ENCODE assay signal across 8 cellular contexts in genomic region chr9:107487521-107488399, GRCh38. TPM values are rescaled to one million over a fixed set of nuclear protein-coding genes. Genes with fewer than 3 reads are reported as not detected.
DNase-seq lines count a peak whose midpoint lies in the region; ATAC-seq, FAIRE-seq and TF ChIP-seq lines count a peak whose summit lies in the region.

No MANE protein-coding gene starts in this region.

- ATAC-seq in lung (ENCODE audit: insufficient read depth, low FRiP score) (peak; percentile 22), HG03280 (IDR thresholded peaks at IDR 0.05; ENCODE audit: unreplicated experiment) (no peak)

- peaks cover 0 to 4% of the 10 kb centered on the region in 2 donors for H3K9me3 ChIP-seq in lung (ENCODE audit: control insufficient read depth in 2 of 2, insufficient read depth in 1 of 2, low read length in 1 of 2)
- no peaks in the 10 kb centered on the region for H3K9me3 ChIP-seq in transverse colon

- H3K27ac Mint-ChIP-seq in dendritic cell treated with granulocyte-macrophage colony-stimulating factor and Interleukin-4, amounts not matched to agents 40 ng/mL and 50 ng/mL, for 4 days, result peak overlapping the region; percentile 99

- H3K4me3 Mint-ChIP-seq in dendritic cell treated with granulocyte-macrophage colony-stimulating factor and Interleukin-4, amounts not matched to agents 40 ng/mL and 50 ng/mL, for 4 days, result peak overlapping the region; percentile 98

- 4 to 8% methylated on average over 86 to 92 of the region's 92 CpGs for WGBS in lung, 2 donors
- WGBS in transverse colon (ENCODE audit: low coverage in 1 of 2), 2 donors, result 7% methylated on average over 70 of the region's 92 CpGs; no CpG with 5 or more reads in 1 of the 2 donors

- H3K4me3 ChIP-seq in lung, result peak overlapping the region; percentile 90
- H3K4me3 ChIP-seq in transverse colon, result peak overlapping the region; percentile 59 to 85 (median 80)

- peak overlapping the region; percentile 94 to 98 for H3K27ac ChIP-seq in lung (ENCODE audit: low read depth in 1 of 2, low read length in 1 of 2)
- peak overlapping the region; percentile 92 to 93 (median 92) for H3K27ac ChIP-seq in transverse colon

- peak; percentile 58 for TF ChIP-seq CTCF in D721Med (IDR thresholded peaks at IDR 0.05; ENCODE audit: insufficient read depth, missing control alignments)
- TF ChIP-seq CTCF in lung (IDR thresholded peaks at IDR 0.05; ENCODE audit: control extremely low read depth, extremely low read depth), result no peak
- peak; percentile 36 to 76 (median 54) for TF ChIP-seq CTCF in transverse colon (IDR thresholded peaks at IDR 0.05)

- H3K27me3 Mint-ChIP-seq in dendritic cell treated with granulocyte-macrophage colony-stimulating factor and Interleukin-4, amounts not matched to agents 40 ng/mL and 50 ng/mL, for 4 days, result peaks cover 18% of the 10 kb centered on the region

- H3K27me3 ChIP-seq in lung (ENCODE audit: control insufficient read depth, insufficient read depth) (no peaks in the 10 kb centered on the region), transverse colon (no peaks in the 10 kb centered on the region)

- H3K36me3 ChIP-seq in lung (ENCODE audit: control insufficient read depth in 2 of 2, insufficient read depth in 2 of 2, low read length in 2 of 2) (peaks cover 0 to 16% of the 10 kb centered on the region in 2 donors), transverse colon (peaks cover 0 to 19% (median 9%) of the 10 kb centered on the region in 4 donors)

- DNase-seq in D721Med (ENCODE audit: insufficient read length, low spot score) (no peak), NCI-H460 (ENCODE audit: extremely low read depth, low read depth) (peak; percentile 82), lung (ENCODE audit: low spot score) (peak; percentile 51), transverse colon (peak; percentile 73), NCI-H2081 treated with DMSO at 0.1 percent for 48 hours (lab: John Stamatoyannopoulos, UW) (no peak), NCI-H1092 (lab: John Stamatoyannopoulos, UW) (no peak)

- peaks cover 62% of the 10 kb centered on the region for H3K36me3 Mint-ChIP-seq in dendritic cell treated with granulocyte-macrophage colony-stimulating factor and Interleukin-4, amounts not matched to agents 40 ng/mL and 50 ng/mL, for 4 days (ENCODE audit: low read depth)

- intact Hi-C loops in dendritic cell treated with granulocyte-macrophage colony-stimulating factor and Interleukin-4, amounts not matched to agents 40 ng/mL and 50 ng/mL, for 4 days (cut with micrococcal nuclease), result loop anchor here (2.0 to 10.0 kb wide), 4 partner anchors 151 to 387 kb away; no protein-coding TSS in a partner anchor
- intact Hi-C loops in transverse colon (cut with DNase I; ENCODE audit: low total_unique reads), result loop anchor here (5.0 to 10.0 kb wide), 2 partner anchors 265 to 657 kb away; no protein-coding TSS in a partner anchor

- H3K9me3 Mint-ChIP-seq in dendritic cell treated with granulocyte-macrophage colony-stimulating factor and Interleukin-4, amounts not matched to agents 40 ng/mL and 50 ng/mL, for 4 days, result no peaks in the 10 kb centered on the region

- no peak for TF ChIP-seq POLR2A in transverse colon (IDR thresholded peaks at IDR 0.05)

- no peak for TF ChIP-seq EP300 in transverse colon (IDR thresholded peaks at IDR 0.05; ENCODE audit: low read depth)

- no peak for FAIRE-seq in D721Med (lab: Jason Lieb, UNC)

- in situ Hi-C loops in transverse colon (cut with MboI; ENCODE audit: low pct_ligation_motif_present in 1 of 4, low pct_unique_long_range_greater_than_20kb in 1 of 4, low sequenced_read_pairs in 3 of 4), result loop anchor here in 1 of 4 donors (25.0 kb wide), 2 partner anchors 250 to 775 kb away; no protein-coding TSS in a partner anchor

- H3K4me1 Mint-ChIP-seq in dendritic cell treated with granulocyte-macrophage colony-stimulating factor and Interleukin-4, amounts not matched to agents 40 ng/mL and 50 ng/mL, for 4 days (ENCODE audit: low read depth), result peaks cover 47% of the 10 kb centered on the region

- H3K4me1 ChIP-seq in lung (ENCODE audit: control insufficient read depth in 2 of 2, insufficient read depth in 2 of 2, low read length in 2 of 2), result peaks cover 0 to 4% of the 10 kb centered on the region in 2 donors
- peaks cover 0 to 32% (median 11%) of the 10 kb centered on the region in 4 donors for H3K4me1 ChIP-seq in transverse colon

RNA-seq across cellular contexts. Expression of gene KLF4, which starts 1.8 kb away (rescaled TPM):
- total RNA-seq in NCI-H460 (2014; rRNA removed; shearing (Covaris generic)), result 95.9 and 100 TPM in 2 replicates
- 81.5 and 87.6 TPM in 2 replicates for polyA plus RNA-seq in NCI-H460 (2014; cell fraction: nucleus; rRNA removed)
- total RNA-seq in lung (10 to 100 TPM; 61.0 to 80.7 TPM), transverse colon (100 to 1,000 TPM; 304 to 861 (median 407) TPM)
- polyA plus RNA-seq in lung, result 10 to 100 TPM; 23.3 to 75.0 TPM

Comparison
In these comparisons a context has a peak if more than half of its experiments do, and no peak if none do; other contexts are left out.
1. DNase-seq: peak in NCI-H460 (single experiment), lung (single experiment) and transverse colon (single experiment); none in D721Med (single experiment), NCI-H2081 treated with DMSO at 0.1 percent for 48 hours (single experiment) and NCI-H1092 (single experiment).